ENCODE assay signal across 8 cellular contexts in the genomic region with DNA sequence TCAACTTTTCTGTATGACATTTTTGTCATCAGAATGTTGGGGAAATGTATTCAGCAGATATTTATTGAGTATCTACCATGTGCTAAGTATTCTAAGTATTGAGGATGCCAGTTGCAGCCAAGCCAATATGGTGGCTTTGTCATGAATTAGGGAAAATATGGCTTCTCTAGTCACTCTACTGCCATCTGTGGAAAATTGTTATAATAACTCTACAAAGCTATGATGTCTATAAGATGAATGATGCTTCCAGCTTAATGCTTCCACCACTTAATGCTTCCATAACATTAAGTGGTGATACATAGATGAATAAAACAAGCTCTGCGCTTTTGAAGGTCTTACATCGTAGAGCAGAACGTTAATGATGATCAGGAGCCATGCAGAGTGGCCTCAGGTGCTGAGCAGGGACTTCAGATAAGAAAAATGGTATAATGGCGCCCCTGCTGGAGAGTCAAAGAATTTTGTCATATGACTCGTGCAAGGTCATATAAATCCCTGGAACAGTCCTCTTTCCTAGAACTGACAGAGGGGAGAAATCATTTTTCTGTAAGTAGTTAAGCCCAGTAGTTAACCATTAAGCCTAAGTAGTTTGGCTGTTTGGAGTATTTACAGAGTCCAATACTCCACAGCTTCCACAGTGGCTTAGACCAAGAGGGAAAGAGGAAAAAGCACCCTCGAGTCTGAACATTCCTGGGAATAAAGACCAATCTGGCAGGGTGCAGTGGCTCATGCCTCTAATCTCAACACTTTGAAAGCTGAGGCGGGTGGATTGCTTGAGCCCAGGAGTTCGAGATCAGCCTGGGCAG. TPM values are rescaled to one million over a fixed set of nuclear protein-coding genes. Genes with fewer than 3 reads are reported as not detected.
DNase-seq lines count a peak whose midpoint lies in the region; ATAC-seq and TF ChIP-seq lines count a peak whose summit lies in the region.

No MANE protein-coding gene starts in this region.

- ATAC-seq in activated B cell treated with CpG ODN at 0.5 μM for 24 hours (ENCODE audit: low read depth) (peak; percentile 51), natural killer cell (peak; percentile 51 to 65 (median 62)), GM21619 (IDR thresholded peaks at IDR 0.05; ENCODE audit: unreplicated experiment) (no peak)
- ATAC-seq in stimulated activated memory B cell treated with anti-CD40 and anti-IgM and Interleukin-4, amounts not matched to agents 10 μg/mL and 1 μg/mL and 100 μg/mL, for 72 hours: no peak

- intact Hi-C loops in activated B cell treated with CpG ODN at 0.5 μM for 24 hours (cut with micrococcal nuclease): loop anchor here (1.0 to 2.0 kb wide), 3 partner anchors 44 to 232 kb away; no protein-coding TSS in a partner anchor
- intact Hi-C loops in colonic mucosa (cut with DNase I): loop anchor here (5.0 kb wide), 1 partner anchor 214 kb away; no protein-coding TSS in a partner anchor
- intact Hi-C loops in natural killer cell (cut with micrococcal nuclease): loop anchor here (1.0 to 5.0 kb wide), 4 partner anchors 41 to 232 kb away; a partner anchor contains a TSS

- H3K4me3 Mint-ChIP-seq in activated B cell treated with CpG ODN at 0.5 μM for 24 hours: no peak overlapping the region
- H3K4me3 Mint-ChIP-seq in natural killer cell: no peak overlapping the region
- H3K4me3 Mint-ChIP-seq in stimulated activated memory B cell treated with anti-CD40 and anti-IgM and Interleukin-4, amounts not matched to agents 10 μg/mL and 1 μg/mL and 100 μg/mL, for 72 hours: no peak overlapping the region

- no peak overlapping the region for H3K9ac ChIP-seq in colonic mucosa (ENCODE audit: low read depth in 2 of 2, low read length in 2 of 2)

- H3K27ac ChIP-seq in 22Rv1: no peak overlapping the region
- peak overlapping the region; percentile 50 for H3K27ac ChIP-seq in colonic mucosa

- no peaks in the 10 kb centered on the region for H3K9me3 ChIP-seq in colonic mucosa

- peaks cover 19% of the 10 kb centered on the region for H3K4me1 Mint-ChIP-seq in activated B cell treated with CpG ODN at 0.5 μM for 24 hours
- peaks cover 20 to 30% of the 10 kb centered on the region in 2 donors for H3K4me1 Mint-ChIP-seq in natural killer cell
- peaks cover 28% of the 10 kb centered on the region for H3K4me1 Mint-ChIP-seq in stimulated activated memory B cell treated with anti-CD40 and anti-IgM and Interleukin-4, amounts not matched to agents 10 μg/mL and 1 μg/mL and 100 μg/mL, for 72 hours

- H3K36me3 ChIP-seq in colonic mucosa: no peaks in the 10 kb centered on the region

- POLR2A ChIA-PET in activated B cell treated with CpG ODN at 0.5 μM for 24 hours (lab: Charles Lee): interaction anchor here (0.7 kb wide), 1 partner anchor 232 kb away, joined by 5 read pairs; no protein-coding TSS in a partner anchor

- no peak overlapping the region for H3K4me3 ChIP-seq in colonic mucosa

- CTCF ChIA-PET in activated B cell treated with CpG ODN at 0.5 μM for 24 hours (lab: Charles Lee): interaction anchor here (0.7 to 11.3 kb wide), 25 partner anchors 8 to 243 kb away, joined by 3 to 172 read pairs (median 4); a partner anchor contains a TSS

- H3K27me3 ChIP-seq in colonic mucosa: no peaks in the 10 kb centered on the region

- TF ChIP-seq CTCF in 22Rv1 (IDR thresholded peaks at IDR 0.05) (peak; percentile 91), GM12874 (IDR thresholded peaks at IDR 0.05; ENCODE audit: insufficient read depth, low read depth, low read length) (peak; percentile 60), activated B cell treated with CpG ODN at 0.5 μM for 24 hours (IDR thresholded peaks at IDR 0.05) (peak; percentile 32), colonic mucosa (IDR thresholded peaks at IDR 0.05) (peak; percentile 66), natural killer cell (IDR thresholded peaks at IDR 0.05) (peak; percentile 85)

- DNase-seq in NCI-H2171 treated with DMSO at 0.1 percent for 48 hours (lab: John Stamatoyannopoulos, UW) (peak; percentile 95), activated B cell treated with CpG ODN at 0.5 μM for 24 hours (no peak), colonic mucosa (peak; percentile 79), natural killer cell (peak; percentile 21)

- no peaks in the 10 kb centered on the region for H3K36me3 Mint-ChIP-seq in activated B cell treated with CpG ODN at 0.5 μM for 24 hours (ENCODE audit: low read depth)
- no peaks in the 10 kb centered on the region for H3K36me3 Mint-ChIP-seq in natural killer cell
- no peaks in the 10 kb centered on the region for H3K36me3 Mint-ChIP-seq in stimulated activated memory B cell treated with anti-CD40 and anti-IgM and Interleukin-4, amounts not matched to agents 10 μg/mL and 1 μg/mL and 100 μg/mL, for 72 hours

- peaks cover 9% of the 10 kb centered on the region for H3K4me1 ChIP-seq in colonic mucosa

- H3K27ac Mint-ChIP-seq in activated B cell treated with CpG ODN at 0.5 μM for 24 hours (no peak overlapping the region), natural killer cell (no peak overlapping the region)
- H3K27ac Mint-ChIP-seq in stimulated activated memory B cell treated with anti-CD40 and anti-IgM and Interleukin-4, amounts not matched to agents 10 μg/mL and 1 μg/mL and 100 μg/mL, for 72 hours: no peak overlapping the region

- peaks cover 6% of the 10 kb centered on the region for H3K27me3 Mint-ChIP-seq in activated B cell treated with CpG ODN at 0.5 μM for 24 hours
- H3K27me3 Mint-ChIP-seq in natural killer cell (ENCODE audit: low read depth in 2 of 2): no peaks in the 10 kb centered on the region
- H3K27me3 Mint-ChIP-seq in stimulated activated memory B cell treated with anti-CD40 and anti-IgM and Interleukin-4, amounts not matched to agents 10 μg/mL and 1 μg/mL and 100 μg/mL, for 72 hours: peaks cover 41% of the 10 kb centered on the region

- H3K9me3 Mint-ChIP-seq in activated B cell treated with CpG ODN at 0.5 μM for 24 hours (no peaks in the 10 kb centered on the region), natural killer cell (no peaks in the 10 kb centered on the region)
- no peaks in the 10 kb centered on the region for H3K9me3 Mint-ChIP-seq in stimulated activated memory B cell treated with anti-CD40 and anti-IgM and Interleukin-4, amounts not matched to agents 10 μg/mL and 1 μg/mL and 100 μg/mL, for 72 hours

RNA-seq across cellular contexts. Expression of a gene that starts 2.7 kb away (rescaled TPM):
- total RNA-seq in activated B cell treated with CpG ODN at 0.5 μM for 24 hours: not detected in 2 replicates
- total RNA-seq in colonic mucosa: 100 to 1,000 TPM in 1 of 2 donors, 10 to 100 TPM in 1; 14.4 to 107 TPM
- total RNA-seq in natural killer cell: not detected

RNA-seq across cellular contexts. Expression of a gene that starts 42.2 kb away (rescaled TPM):
- total RNA-seq in activated B cell treated with CpG ODN at 0.5 μM for 24 hours (8.2 and 8.6 TPM in 2 replicates), colonic mucosa (10 to 100 TPM; 56.5 to 89.5 TPM), natural killer cell (10 to 100 TPM; 67.3 to 94.5 (median 85.9) TPM)

RNA-seq across cellular contexts. Expression of a gene that starts 44.8 kb away (rescaled TPM):
- total RNA-seq in activated B cell treated with CpG ODN at 0.5 μM for 24 hours (38.0 and 40.3 TPM in 2 replicates), colonic mucosa (10 to 100 TPM; 21.8 to 33.7 TPM), natural killer cell (10 to 100 TPM; 44.8 to 52.8 (median 46.7) TPM)

Comparison
In these comparisons a context has a peak if more than half of its experiments do, and no peak if none do; other contexts are left out.
1. CTCF ChIP-seq: peak in every context shown above with its lines; median percentile 91 in 22Rv1; 85 in natural killer cell; 66 in colonic mucosa; 60 in GM12874; 32 in activated B cell treated with CpG ODN at 0.5 μM for 24 hours.
2. ATAC-seq: peak in activated B cell treated with CpG ODN at 0.5 μM for 24 hours (single experiment) and natural killer cell (3 of 3); none in stimulated activated memory B cell treated with anti-CD40 and anti-IgM and Interleukin-4, amounts not matched to agents 10 μg/mL and 1 μg/mL and 100 μg/mL, for 72 hours (single experiment) and GM21619 (single experiment).
3. RNA of a gene that starts 2.7 kb away (total RNA-seq): 14.4 to 107 TPM in colonic mucosa; not detected in activated B cell treated with CpG ODN at 0.5 μM for 24 hours and not detected in natural killer cell; every median in the first group is over 10 times any median in the second.